ENCODE assay signal across 20 cellular contexts in genomic region chr14:85463512-85463911, GRCh38.
DNase-seq lines count a peak whose midpoint lies in the region; ATAC-seq, FAIRE-seq and TF ChIP-seq lines count a peak whose summit lies in the region.
"Had no signal": no experiment of that assay in that cellular context is flagged by ENCODE, and none has a peak within 500 bp of the region (broad histone marks: within the 10 kb centered on the region; RNA-seq: fewer than 3 reads in every experiment).

No MANE protein-coding gene starts in this region.

- H3K27ac Mint-ChIP-seq in stimulated activated memory B cell treated with anti-CD40 and anti-IgM and Interleukin-4, amounts not matched to agents 10 μg/mL and 1 μg/mL and 100 μg/mL, for 72 hours, result no peak overlapping the region
- H3K27ac Mint-ChIP-seq: activated CD8-positive, alpha-beta T cell treated with anti-CD3 and anti-CD28 coated beads for 36 hours; activated naive CD4-positive, alpha-beta T cell treated with anti-CD3 and anti-CD28 coated beads, Interleukin-2, amount 50 U/mL, for 24 hours; activated T-cell treated with anti-CD3 and anti-CD28 coated beads, Interleukin-2, amount 50 U/mL, for 24 hours; CD4-positive, CD25-positive, alpha-beta regulatory T cell; IgD-negative memory B cell; neural progenitor cell; T-helper 1 cell treated with Interleukin-12 subunit alpha and Interleukin-12 subunit beta and Interleukin-4 antibody, amounts not matched to agents 30 μg/mL and 1 μg/mL, for 36 hours had no signal

- peak; percentile 38 to 40 for DNase-seq in NCI-H187 (lab: John Stamatoyannopoulos, UW)
- DNase-seq in NCI-H187 treated with DMSO at 0.1 percent for 48 hours (lab: John Stamatoyannopoulos, UW), result no peak
- peak; percentile 33 for DNase-seq in NCI-H2107 (lab: John Stamatoyannopoulos, UW)
- DNase-seq in bronchial epithelial cell (ENCODE audit: low read depth), result peak; percentile 67
- DNase-seq in sciatic nerve (ENCODE audit: low spot score), result no peak
- no peak for DNase-seq in C1 segment of cervical spinal cord (lab: John Stamatoyannopoulos, UW)
- DNase-seq in hypothalamus (lab: John Stamatoyannopoulos, UW), result no peak
- DNase-seq: activated CD8-positive, alpha-beta T cell treated with anti-CD3 and anti-CD28 coated beads for 36 hours; activated T-cell treated with anti-CD3 and anti-CD28 coated beads, Interleukin-2, amount 50 U/mL, for 24 hours; CD4-positive, CD25-positive, alpha-beta regulatory T cell; colonic mucosa; MM.1S; NCI-H446 treated with DMSO at 0.1 percent for 48 hours; WERI-Rb-1 had no signal

- FAIRE-seq in bronchial epithelial cell (lab: Jason Lieb, UNC), result no peak
- FAIRE-seq: H54 had no signal

- ATAC-seq in sciatic nerve, result peak; percentile 67
- ATAC-seq in stimulated activated memory B cell treated with anti-CD40 and anti-IgM and Interleukin-4, amounts not matched to agents 10 μg/mL and 1 μg/mL and 100 μg/mL, for 72 hours, result no peak
- ATAC-seq: activated CD8-positive, alpha-beta T cell treated with anti-CD3 and anti-CD28 coated beads for 36 hours had no signal

- no peaks in the 10 kb centered on the region for H3K27me3 ChIP-seq in bronchial epithelial cell (ENCODE audit: control insufficient read depth, insufficient read depth, low read length)
- H3K27me3 ChIP-seq: colonic mucosa, neural progenitor cell had no signal

- intact Hi-C loops in sciatic nerve (cut with DNase I), result no loop called here

- H3K36me3 Mint-ChIP-seq in stimulated activated memory B cell treated with anti-CD40 and anti-IgM and Interleukin-4, amounts not matched to agents 10 μg/mL and 1 μg/mL and 100 μg/mL, for 72 hours, result no peaks in the 10 kb centered on the region
- H3K36me3 Mint-ChIP-seq: activated naive CD4-positive, alpha-beta T cell treated with anti-CD3 and anti-CD28 coated beads, Interleukin-2, amount 50 U/mL, for 24 hours; CD4-positive, CD25-positive, alpha-beta regulatory T cell; neural progenitor cell had no signal

- peaks cover 11% of the 10 kb centered on the region for H3K9me3 Mint-ChIP-seq in stimulated activated memory B cell treated with anti-CD40 and anti-IgM and Interleukin-4, amounts not matched to agents 10 μg/mL and 1 μg/mL and 100 μg/mL, for 72 hours
- H3K9me3 Mint-ChIP-seq: activated CD8-positive, alpha-beta T cell treated with anti-CD3 and anti-CD28 coated beads for 36 hours; neural progenitor cell had no signal

- no peak overlapping the region for H3K4me3 Mint-ChIP-seq in stimulated activated memory B cell treated with anti-CD40 and anti-IgM and Interleukin-4, amounts not matched to agents 10 μg/mL and 1 μg/mL and 100 μg/mL, for 72 hours
- H3K4me3 Mint-ChIP-seq: activated CD8-positive, alpha-beta T cell treated with anti-CD3 and anti-CD28 coated beads for 36 hours; activated naive CD4-positive, alpha-beta T cell treated with anti-CD3 and anti-CD28 coated beads, Interleukin-2, amount 50 U/mL, for 24 hours; activated T-cell treated with anti-CD3 and anti-CD28 coated beads, Interleukin-2, amount 50 U/mL, for 24 hours; CD4-positive, CD25-positive, alpha-beta regulatory T cell; IgD-negative memory B cell; neural progenitor cell; T-helper 1 cell treated with Interleukin-12 subunit alpha and Interleukin-12 subunit beta and Interleukin-4 antibody, amounts not matched to agents 30 μg/mL and 1 μg/mL, for 36 hours had no signal

- TF ChIP-seq CTCF in bronchial epithelial cell (IDR thresholded peaks at IDR 0.05; ENCODE audit: insufficient read depth, low read length, severe bottlenecking), result no peak

- no peaks in the 10 kb centered on the region for H3K36me3 ChIP-seq in bronchial epithelial cell (ENCODE audit: control insufficient read depth, insufficient read depth, low read length)
- H3K36me3 ChIP-seq: colonic mucosa, neural progenitor cell, WERI-Rb-1 had no signal

- no peaks in the 10 kb centered on the region for H3K27me3 Mint-ChIP-seq in stimulated activated memory B cell treated with anti-CD40 and anti-IgM and Interleukin-4, amounts not matched to agents 10 μg/mL and 1 μg/mL and 100 μg/mL, for 72 hours
- H3K27me3 Mint-ChIP-seq: activated CD8-positive, alpha-beta T cell treated with anti-CD3 and anti-CD28 coated beads for 36 hours; activated naive CD4-positive, alpha-beta T cell treated with anti-CD3 and anti-CD28 coated beads, Interleukin-2, amount 50 U/mL, for 24 hours; activated T-cell treated with anti-CD3 and anti-CD28 coated beads, Interleukin-2, amount 50 U/mL, for 24 hours; CD4-positive, CD25-positive, alpha-beta regulatory T cell; IgD-negative memory B cell had no signal

- no peak overlapping the region for H3K4me3 ChIP-seq in bronchial epithelial cell (ENCODE audit: low read depth, low read length)
- H3K4me3 ChIP-seq: colonic mucosa, neural progenitor cell had no signal

- no peaks in the 10 kb centered on the region for H3K4me1 Mint-ChIP-seq in stimulated activated memory B cell treated with anti-CD40 and anti-IgM and Interleukin-4, amounts not matched to agents 10 μg/mL and 1 μg/mL and 100 μg/mL, for 72 hours
- H3K4me1 Mint-ChIP-seq: activated naive CD4-positive, alpha-beta T cell treated with anti-CD3 and anti-CD28 coated beads, Interleukin-2, amount 50 U/mL, for 24 hours; CD4-positive, CD25-positive, alpha-beta regulatory T cell; IgD-negative memory B cell had no signal

Comparison
In these comparisons a context has a peak if more than half of its experiments do, and no peak if none do; other contexts are left out.
1. DNase-seq: peak in NCI-H187 (2 of 2), NCI-H2107 (single experiment) and bronchial epithelial cell (single experiment); none in NCI-H187 treated with DMSO at 0.1 percent for 48 hours (single experiment), sciatic nerve (single experiment), C1 segment of cervical spinal cord (0 of 14) and hypothalamus (0 of 51).